ENCODE assay signal across 8 cellular contexts in the genomic region with DNA sequence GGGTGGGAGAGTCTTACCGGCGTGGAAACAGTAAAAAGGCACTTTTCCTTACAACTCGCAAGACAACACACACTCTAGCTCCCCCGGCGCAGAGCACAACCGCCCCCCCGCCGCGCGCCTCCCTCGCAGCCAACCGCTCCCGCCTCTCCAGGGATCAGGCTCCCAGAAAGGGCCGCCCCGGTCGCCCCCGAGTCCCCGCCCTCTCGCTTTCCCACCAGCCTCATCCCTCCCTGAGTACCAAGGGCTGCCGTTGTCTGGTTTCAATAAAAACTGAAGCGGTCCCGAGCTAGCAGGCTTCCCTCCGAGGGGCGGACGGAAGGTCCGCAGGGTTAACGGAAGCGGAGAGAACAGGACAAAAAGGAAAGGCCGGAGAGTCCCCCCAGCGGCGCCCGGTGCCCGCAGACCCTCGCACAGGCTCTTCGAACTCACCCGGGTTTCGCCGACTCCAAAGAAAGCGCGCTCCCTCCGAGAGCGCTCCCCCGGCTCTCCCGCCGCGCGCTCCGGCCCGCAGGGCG. TPM values are rescaled to one million over a fixed set of nuclear protein-coding genes. Genes with fewer than 3 reads are reported as not detected.
A peak's percentile ranks its signal among the peaks of the same experiment; 100 is the strongest.
DNase-seq lines count a peak whose midpoint lies in the region; ATAC-seq, FAIRE-seq and TF ChIP-seq lines count a peak whose summit lies in the region.

No MANE protein-coding gene starts in this region.

- POLR2A ChIA-PET in CD4-positive, alpha-beta T cell (lab: Charles Lee) = interaction anchor here (0.6 to 5.8 kb wide), 28 partner anchors 8 to 1010 kb away, joined by 3 to 116 read pairs (median 4); no protein-coding TSS in a partner anchor
- POLR2A ChIA-PET in activated naive CD8-positive, alpha-beta T cell treated with anti-CD3 and anti-CD28 coated beads, Interleukin-2, amount 10 ng/mL, durations not matched to agents 7 days and 5 days (lab: Charles Lee) = interaction anchor here (0.8 to 3.4 kb wide), 16 partner anchors 8 to 260 kb away, joined by 3 to 71 read pairs (median 4); no protein-coding TSS in a partner anchor

- H3K27me3 Mint-ChIP-seq in CD4-positive, alpha-beta T cell = no peaks in the 10 kb centered on the region
- peaks cover 7% of the 10 kb centered on the region for H3K27me3 Mint-ChIP-seq in activated naive CD8-positive, alpha-beta T cell treated with anti-CD3 and anti-CD28 coated beads, Interleukin-2, amount 10 ng/mL, durations not matched to agents 7 days and 5 days
- H3K27me3 Mint-ChIP-seq in osteocyte (ENCODE audit: unreplicated experiment) = peaks cover 5% of the 10 kb centered on the region

- H3K27ac Mint-ChIP-seq in CD4-positive, alpha-beta T cell = peak overlapping the region; percentile 94
- peak overlapping the region; percentile 94 for H3K27ac Mint-ChIP-seq in activated naive CD8-positive, alpha-beta T cell treated with anti-CD3 and anti-CD28 coated beads, Interleukin-2, amount 10 ng/mL, durations not matched to agents 7 days and 5 days
- peak overlapping the region; percentile 87 for H3K27ac Mint-ChIP-seq in osteocyte (ENCODE audit: unreplicated experiment)

- H3K4me3 ChIP-seq in vagina = peak overlapping the region; percentile 69 to 95

- H3K4me1 ChIP-seq in vagina = peaks cover 21% of the 10 kb centered on the region

- DNase-seq in CD4-positive, alpha-beta T cell = peak in 7 of 10 experiments; percentile 29 to 56 (median 37)
- DNase-seq in HTR-8/SVneo (ENCODE audit: insufficient read length, low spot score) = peak; percentile 67
- DNase-seq in RPMI7951 (ENCODE audit: low read depth) = peak; percentile 80
- DNase-seq in activated naive CD8-positive, alpha-beta T cell treated with anti-CD3 and anti-CD28 coated beads, Interleukin-2, amount 10 ng/mL, durations not matched to agents 7 days and 5 days = peak; percentile 69
- DNase-seq in Right ventricle myocardium inferior (ENCODE audit: missing footprints) = peak; percentile 80
- peak; percentile 88 for DNase-seq in osteocyte (ENCODE audit: extremely low spot score, unreplicated experiment)
- no peak for DNase-seq in vagina (ENCODE audit: extremely low spot score in 2 of 2)

- TF ChIP-seq CTCF in CD4-positive, alpha-beta T cell (IDR thresholded peaks at IDR 0.05) = no peak
- TF ChIP-seq CTCF in osteocyte (IDR thresholded peaks at IDR 0.05) = no peak
- no peak for TF ChIP-seq CTCF in vagina (IDR thresholded peaks at IDR 0.05)

- peak overlapping the region; percentile 98 for H3K4me3 Mint-ChIP-seq in CD4-positive, alpha-beta T cell
- peak overlapping the region; percentile 95 for H3K4me3 Mint-ChIP-seq in activated naive CD8-positive, alpha-beta T cell treated with anti-CD3 and anti-CD28 coated beads, Interleukin-2, amount 10 ng/mL, durations not matched to agents 7 days and 5 days
- peak overlapping the region; percentile 87 for H3K4me3 Mint-ChIP-seq in osteocyte (ENCODE audit: unreplicated experiment)

- peak overlapping the region; percentile 91 for H3K27ac ChIP-seq in CD4-positive, alpha-beta T cell (ENCODE audit: low read depth, low read length)
- peak overlapping the region; percentile 99 for H3K27ac ChIP-seq in vagina

- H3K36me3 Mint-ChIP-seq in CD4-positive, alpha-beta T cell (ENCODE audit: low read depth) = peaks cover 24% of the 10 kb centered on the region
- H3K36me3 Mint-ChIP-seq in activated naive CD8-positive, alpha-beta T cell treated with anti-CD3 and anti-CD28 coated beads, Interleukin-2, amount 10 ng/mL, durations not matched to agents 7 days and 5 days = peaks cover 14% of the 10 kb centered on the region
- peaks cover 3% of the 10 kb centered on the region for H3K36me3 Mint-ChIP-seq in osteocyte (ENCODE audit: unreplicated experiment)

- H3K4me1 Mint-ChIP-seq in CD4-positive, alpha-beta T cell (ENCODE audit: low read depth) = peaks cover 57% of the 10 kb centered on the region
- H3K4me1 Mint-ChIP-seq in activated naive CD8-positive, alpha-beta T cell treated with anti-CD3 and anti-CD28 coated beads, Interleukin-2, amount 10 ng/mL, durations not matched to agents 7 days and 5 days = peaks cover 37% of the 10 kb centered on the region
- peaks cover 25% of the 10 kb centered on the region for H3K4me1 Mint-ChIP-seq in osteocyte (ENCODE audit: unreplicated experiment)

- FAIRE-seq in HTR-8/SVneo (lab: Jason Lieb, UNC) = no peak

- no peaks in the 10 kb centered on the region for H3K9me3 ChIP-seq in CD4-positive, alpha-beta T cell (ENCODE audit: control insufficient read depth, low read length)
- no peaks in the 10 kb centered on the region for H3K9me3 ChIP-seq in vagina

- no peak for TF ChIP-seq POLR2A in vagina (IDR thresholded peaks at IDR 0.05)

- intact Hi-C loops in CD4-positive, alpha-beta T cell (cut with DNase I, micrococcal nuclease) = loop anchor here (1.0 to 5.0 kb wide), 10 partner anchors 10 to 199 kb away; a partner anchor contains a TSS
- intact Hi-C loops in Right ventricle myocardium inferior (cut with DNase I) (loop anchor here (2.0 to 10.0 kb wide), 3 partner anchors 47 to 176 kb away; no protein-coding TSS in a partner anchor), vagina (cut with DNase I) (no loop called here)

- CTCF ChIA-PET in CD4-positive, alpha-beta T cell (lab: Charles Lee) = interaction anchor here (0.8 to 2.9 kb wide), 8 partner anchors 11 to 152 kb away, joined by 3 to 8 read pairs (median 6); no protein-coding TSS in a partner anchor

- peak; percentile 25 for ATAC-seq in CD4-positive, alpha-beta T cell (ENCODE audit: poor library complexity)
- ATAC-seq in GM19463 (IDR thresholded peaks at IDR 0.05; ENCODE audit: unreplicated experiment) (peak; percentile 28), Right ventricle myocardium inferior (peak; percentile 79)
- ATAC-seq in activated naive CD8-positive, alpha-beta T cell treated with anti-CD3 and anti-CD28 coated beads, Interleukin-2, amount 10 ng/mL, durations not matched to agents 7 days and 5 days (ENCODE audit: low read depth) = peak; percentile 28

- H3K36me3 ChIP-seq in vagina = no peaks in the 10 kb centered on the region

- H3K9me3 Mint-ChIP-seq in CD4-positive, alpha-beta T cell = no peaks in the 10 kb centered on the region
- no peaks in the 10 kb centered on the region for H3K9me3 Mint-ChIP-seq in activated naive CD8-positive, alpha-beta T cell treated with anti-CD3 and anti-CD28 coated beads, Interleukin-2, amount 10 ng/mL, durations not matched to agents 7 days and 5 days
- H3K9me3 Mint-ChIP-seq in osteocyte (ENCODE audit: unreplicated experiment) = no peaks in the 10 kb centered on the region

- H3K27me3 ChIP-seq in CD4-positive, alpha-beta T cell (ENCODE audit: control insufficient read depth, insufficient read depth, low read length) = no peaks in the 10 kb centered on the region
- H3K27me3 ChIP-seq in vagina = no peaks in the 10 kb centered on the region

RNA-seq across cellular contexts. Expression of a gene that starts 0.8 kb away (rescaled TPM):
- 10 to 100 TPM; 78.0 to 86.8 TPM for total RNA-seq in CD4-positive, alpha-beta T cell
- 71.0 and 91.3 TPM in 2 replicates for total RNA-seq in RPMI7951 (2014; rRNA removed; shearing (Covaris generic))
- total RNA-seq in activated naive CD8-positive, alpha-beta T cell treated with anti-CD3 and anti-CD28 coated beads, Interleukin-2, amount 10 ng/mL, durations not matched to agents 7 days and 5 days = 100 to 1,000 TPM; 101 to 110 TPM
- total RNA-seq in Right ventricle myocardium inferior (28.0 TPM), osteocyte (88.8 and 89.4 TPM in 2 replicates), vagina (42.5 TPM)

Comparison
In these comparisons a context has a peak if more than half of its experiments do, and no peak if none do; other contexts are left out.
1. ATAC-seq: peak in every context shown above with its lines; median percentile 79 in Right ventricle myocardium inferior; 28 in GM19463; 28 in activated naive CD8-positive, alpha-beta T cell treated with anti-CD3 and anti-CD28 coated beads, Interleukin-2, amount 10 ng/mL, durations not matched to agents 7 days and 5 days; 25 in CD4-positive, alpha-beta T cell.
2. DNase-seq: peak in CD4-positive, alpha-beta T cell (7 of 10), HTR-8/SVneo (single experiment), RPMI7951 (single experiment), activated naive CD8-positive, alpha-beta T cell treated with anti-CD3 and anti-CD28 coated beads, Interleukin-2, amount 10 ng/mL, durations not matched to agents 7 days and 5 days (single experiment), Right ventricle myocardium inferior (single experiment) and osteocyte (single experiment); none in vagina (0 of 2).
3. Peak in every context shown above with its lines, with median percentiles within 50 percentile points of each other: H3K27ac Mint-ChIP-seq and H3K4me3 Mint-ChIP-seq.